ENCODE assay signal across 1 cellular context in the genomic region with DNA sequence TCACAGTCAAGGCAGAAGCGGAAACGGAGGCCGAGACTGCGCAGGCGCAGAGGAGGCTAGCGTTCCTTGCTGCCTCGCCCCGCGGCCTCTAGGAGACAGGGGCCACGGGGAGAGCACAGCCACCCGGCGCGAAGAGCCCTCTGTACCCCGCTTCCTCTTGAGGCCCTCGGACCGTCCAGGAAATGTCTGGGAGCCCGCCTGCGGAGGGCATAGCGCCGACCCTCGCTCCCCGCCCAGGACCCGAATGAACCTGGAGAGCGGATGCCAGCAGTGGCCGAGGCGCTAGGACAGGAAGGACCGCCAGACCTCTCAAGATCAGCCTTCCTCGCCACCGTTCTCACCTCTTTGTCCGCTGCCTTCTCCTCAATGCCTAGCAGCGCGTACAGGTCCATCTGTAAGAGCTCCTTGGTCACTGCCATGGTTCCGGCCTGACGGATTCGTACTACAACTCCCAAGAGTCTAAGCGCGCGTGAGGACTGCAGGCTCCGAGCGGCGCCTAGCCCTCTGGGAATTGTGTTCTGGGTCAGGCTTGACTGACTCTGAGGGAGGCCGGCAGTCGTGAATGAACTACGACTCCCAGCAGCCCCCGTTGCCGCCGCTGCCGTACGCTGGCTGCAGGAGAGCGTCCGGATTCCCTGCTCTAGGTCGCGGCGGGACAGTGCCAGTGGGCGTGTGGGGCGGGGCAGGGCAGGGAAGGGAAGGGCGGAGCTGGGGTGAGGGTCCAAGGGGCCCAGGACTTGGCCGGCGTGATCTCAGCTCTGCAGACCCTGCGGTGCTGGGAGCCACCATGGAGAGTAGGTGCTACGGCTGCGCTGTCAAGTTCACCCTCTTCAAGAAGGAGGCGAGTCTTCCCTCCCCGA.
TF ChIP-seq lines count a peak whose summit lies in the region.

A gene with protein sequence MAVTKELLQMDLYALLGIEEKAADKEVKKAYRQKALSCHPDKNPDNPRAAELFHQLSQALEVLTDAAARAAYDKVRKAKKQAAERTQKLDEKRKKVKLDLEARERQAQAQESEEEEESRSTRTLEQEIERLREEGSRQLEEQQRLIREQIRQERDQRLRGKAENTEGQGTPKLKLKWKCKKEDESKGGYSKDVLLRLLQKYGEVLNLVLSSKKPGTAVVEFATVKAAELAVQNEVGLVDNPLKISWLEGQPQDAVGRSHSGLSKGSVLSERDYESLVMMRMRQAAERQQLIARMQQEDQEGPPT (minus strand): TSS at position 446 of the 860 bp plus-strand sequence. CDS start 27 bp downstream, at position 419.
A gene with protein sequence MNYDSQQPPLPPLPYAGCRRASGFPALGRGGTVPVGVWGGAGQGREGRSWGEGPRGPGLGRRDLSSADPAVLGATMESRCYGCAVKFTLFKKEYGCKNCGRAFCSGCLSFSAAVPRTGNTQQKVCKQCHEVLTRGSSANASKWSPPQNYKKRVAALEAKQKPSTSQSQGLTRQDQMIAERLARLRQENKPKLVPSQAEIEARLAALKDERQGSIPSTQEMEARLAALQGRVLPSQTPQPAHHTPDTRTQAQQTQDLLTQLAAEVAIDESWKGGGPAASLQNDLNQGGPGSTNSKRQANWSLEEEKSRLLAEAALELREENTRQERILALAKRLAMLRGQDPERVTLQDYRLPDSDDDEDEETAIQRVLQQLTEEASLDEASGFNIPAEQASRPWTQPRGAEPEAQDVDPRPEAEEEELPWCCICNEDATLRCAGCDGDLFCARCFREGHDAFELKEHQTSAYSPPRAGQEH (plus strand): TSS at position 62 of the 860 bp plus-strand sequence. CDS start 501 bp downstream, at position 563.

TF ChIP-seq in K562, 482 proteins besides CTCF, POLR2A, EP300 and RAD21 (continued from another document):
- TF ChIP-seq, protein P1, sequence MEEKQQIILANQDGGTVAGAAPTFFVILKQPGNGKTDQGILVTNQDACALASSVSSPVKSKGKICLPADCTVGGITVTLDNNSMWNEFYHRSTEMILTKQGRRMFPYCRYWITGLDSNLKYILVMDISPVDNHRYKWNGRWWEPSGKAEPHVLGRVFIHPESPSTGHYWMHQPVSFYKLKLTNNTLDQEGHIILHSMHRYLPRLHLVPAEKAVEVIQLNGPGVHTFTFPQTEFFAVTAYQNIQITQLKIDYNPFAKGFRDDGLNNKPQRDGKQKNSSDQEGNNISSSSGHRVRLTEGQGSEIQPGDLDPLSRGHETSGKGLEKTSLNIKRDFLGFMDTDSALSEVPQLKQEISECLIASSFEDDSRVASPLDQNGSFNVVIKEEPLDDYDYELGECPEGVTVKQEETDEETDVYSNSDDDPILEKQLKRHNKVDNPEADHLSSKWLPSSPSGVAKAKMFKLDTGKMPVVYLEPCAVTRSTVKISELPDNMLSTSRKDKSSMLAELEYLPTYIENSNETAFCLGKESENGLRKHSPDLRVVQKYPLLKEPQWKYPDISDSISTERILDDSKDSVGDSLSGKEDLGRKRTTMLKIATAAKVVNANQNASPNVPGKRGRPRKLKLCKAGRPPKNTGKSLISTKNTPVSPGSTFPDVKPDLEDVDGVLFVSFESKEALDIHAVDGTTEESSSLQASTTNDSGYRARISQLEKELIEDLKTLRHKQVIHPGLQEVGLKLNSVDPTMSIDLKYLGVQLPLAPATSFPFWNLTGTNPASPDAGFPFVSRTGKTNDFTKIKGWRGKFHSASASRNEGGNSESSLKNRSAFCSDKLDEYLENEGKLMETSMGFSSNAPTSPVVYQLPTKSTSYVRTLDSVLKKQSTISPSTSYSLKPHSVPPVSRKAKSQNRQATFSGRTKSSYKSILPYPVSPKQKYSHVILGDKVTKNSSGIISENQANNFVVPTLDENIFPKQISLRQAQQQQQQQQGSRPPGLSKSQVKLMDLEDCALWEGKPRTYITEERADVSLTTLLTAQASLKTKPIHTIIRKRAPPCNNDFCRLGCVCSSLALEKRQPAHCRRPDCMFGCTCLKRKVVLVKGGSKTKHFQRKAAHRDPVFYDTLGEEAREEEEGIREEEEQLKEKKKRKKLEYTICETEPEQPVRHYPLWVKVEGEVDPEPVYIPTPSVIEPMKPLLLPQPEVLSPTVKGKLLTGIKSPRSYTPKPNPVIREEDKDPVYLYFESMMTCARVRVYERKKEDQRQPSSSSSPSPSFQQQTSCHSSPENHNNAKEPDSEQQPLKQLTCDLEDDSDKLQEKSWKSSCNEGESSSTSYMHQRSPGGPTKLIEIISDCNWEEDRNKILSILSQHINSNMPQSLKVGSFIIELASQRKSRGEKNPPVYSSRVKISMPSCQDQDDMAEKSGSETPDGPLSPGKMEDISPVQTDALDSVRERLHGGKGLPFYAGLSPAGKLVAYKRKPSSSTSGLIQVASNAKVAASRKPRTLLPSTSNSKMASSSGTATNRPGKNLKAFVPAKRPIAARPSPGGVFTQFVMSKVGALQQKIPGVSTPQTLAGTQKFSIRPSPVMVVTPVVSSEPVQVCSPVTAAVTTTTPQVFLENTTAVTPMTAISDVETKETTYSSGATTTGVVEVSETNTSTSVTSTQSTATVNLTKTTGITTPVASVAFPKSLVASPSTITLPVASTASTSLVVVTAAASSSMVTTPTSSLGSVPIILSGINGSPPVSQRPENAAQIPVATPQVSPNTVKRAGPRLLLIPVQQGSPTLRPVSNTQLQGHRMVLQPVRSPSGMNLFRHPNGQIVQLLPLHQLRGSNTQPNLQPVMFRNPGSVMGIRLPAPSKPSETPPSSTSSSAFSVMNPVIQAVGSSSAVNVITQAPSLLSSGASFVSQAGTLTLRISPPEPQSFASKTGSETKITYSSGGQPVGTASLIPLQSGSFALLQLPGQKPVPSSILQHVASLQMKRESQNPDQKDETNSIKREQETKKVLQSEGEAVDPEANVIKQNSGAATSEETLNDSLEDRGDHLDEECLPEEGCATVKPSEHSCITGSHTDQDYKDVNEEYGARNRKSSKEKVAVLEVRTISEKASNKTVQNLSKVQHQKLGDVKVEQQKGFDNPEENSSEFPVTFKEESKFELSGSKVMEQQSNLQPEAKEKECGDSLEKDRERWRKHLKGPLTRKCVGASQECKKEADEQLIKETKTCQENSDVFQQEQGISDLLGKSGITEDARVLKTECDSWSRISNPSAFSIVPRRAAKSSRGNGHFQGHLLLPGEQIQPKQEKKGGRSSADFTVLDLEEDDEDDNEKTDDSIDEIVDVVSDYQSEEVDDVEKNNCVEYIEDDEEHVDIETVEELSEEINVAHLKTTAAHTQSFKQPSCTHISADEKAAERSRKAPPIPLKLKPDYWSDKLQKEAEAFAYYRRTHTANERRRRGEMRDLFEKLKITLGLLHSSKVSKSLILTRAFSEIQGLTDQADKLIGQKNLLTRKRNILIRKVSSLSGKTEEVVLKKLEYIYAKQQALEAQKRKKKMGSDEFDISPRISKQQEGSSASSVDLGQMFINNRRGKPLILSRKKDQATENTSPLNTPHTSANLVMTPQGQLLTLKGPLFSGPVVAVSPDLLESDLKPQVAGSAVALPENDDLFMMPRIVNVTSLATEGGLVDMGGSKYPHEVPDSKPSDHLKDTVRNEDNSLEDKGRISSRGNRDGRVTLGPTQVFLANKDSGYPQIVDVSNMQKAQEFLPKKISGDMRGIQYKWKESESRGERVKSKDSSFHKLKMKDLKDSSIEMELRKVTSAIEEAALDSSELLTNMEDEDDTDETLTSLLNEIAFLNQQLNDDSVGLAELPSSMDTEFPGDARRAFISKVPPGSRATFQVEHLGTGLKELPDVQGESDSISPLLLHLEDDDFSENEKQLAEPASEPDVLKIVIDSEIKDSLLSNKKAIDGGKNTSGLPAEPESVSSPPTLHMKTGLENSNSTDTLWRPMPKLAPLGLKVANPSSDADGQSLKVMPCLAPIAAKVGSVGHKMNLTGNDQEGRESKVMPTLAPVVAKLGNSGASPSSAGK (IDR thresholded peaks at IDR 0.05), result peak; percentile 74
- TF ChIP-seq SAP30 (IDR thresholded peaks at IDR 0.05; ENCODE audit: borderline replicate concordance, insufficient read depth, low read depth, low read length, poor library complexity, severe bottlenecking), result peak; percentile 62
- TF ChIP-seq, protein P2, sequence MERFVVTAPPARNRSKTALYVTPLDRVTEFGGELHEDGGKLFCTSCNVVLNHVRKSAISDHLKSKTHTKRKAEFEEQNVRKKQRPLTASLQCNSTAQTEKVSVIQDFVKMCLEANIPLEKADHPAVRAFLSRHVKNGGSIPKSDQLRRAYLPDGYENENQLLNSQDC (CRISPR knock-in tag; IDR thresholded peaks at IDR 0.05), result 0 out of 2 replicates have a peak, but pooled peaks have one; percentile 56
- no peak for TF ChIP-seq CHD4 (IDR thresholded peaks at IDR 0.05; ENCODE audit: insufficient read depth, insufficient replicate concordance, low read depth, low read length, poor library complexity, severe bottlenecking)
- TF ChIP-seq FOSL1 (tag; conservative IDR thresholded peaks at IDR 0.05), result peak; percentile 47; the same call in 1 of the 2 replicates
- peak; percentile 68 for TF ChIP-seq ETV1 (tag; conservative IDR thresholded peaks at IDR 0.05; ENCODE audit: low read depth)
- TF ChIP-seq GABPB1 (CRISPR knock-in tag; IDR thresholded peaks at IDR 0.05), result peak; percentile 84
- TF ChIP-seq, protein P3, sequence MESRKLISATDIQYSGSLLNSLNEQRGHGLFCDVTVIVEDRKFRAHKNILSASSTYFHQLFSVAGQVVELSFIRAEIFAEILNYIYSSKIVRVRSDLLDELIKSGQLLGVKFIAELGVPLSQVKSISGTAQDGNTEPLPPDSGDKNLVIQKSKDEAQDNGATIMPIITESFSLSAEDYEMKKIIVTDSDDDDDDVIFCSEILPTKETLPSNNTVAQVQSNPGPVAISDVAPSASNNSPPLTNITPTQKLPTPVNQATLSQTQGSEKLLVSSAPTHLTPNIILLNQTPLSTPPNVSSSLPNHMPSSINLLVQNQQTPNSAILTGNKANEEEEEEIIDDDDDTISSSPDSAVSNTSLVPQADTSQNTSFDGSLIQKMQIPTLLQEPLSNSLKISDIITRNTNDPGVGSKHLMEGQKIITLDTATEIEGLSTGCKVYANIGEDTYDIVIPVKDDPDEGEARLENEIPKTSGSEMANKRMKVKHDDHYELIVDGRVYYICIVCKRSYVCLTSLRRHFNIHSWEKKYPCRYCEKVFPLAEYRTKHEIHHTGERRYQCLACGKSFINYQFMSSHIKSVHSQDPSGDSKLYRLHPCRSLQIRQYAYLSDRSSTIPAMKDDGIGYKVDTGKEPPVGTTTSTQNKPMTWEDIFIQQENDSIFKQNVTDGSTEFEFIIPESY (CRISPR knock-in tag; IDR thresholded peaks at IDR 0.05), result 0 out of 2 replicates have a peak, but pooled peaks have one; percentile 29
- TF ChIP-seq ZNF695 (CRISPR knock-in tag; IDR thresholded peaks at IDR 0.05), result 0 out of 2 replicates have a peak, but pooled peaks have one; percentile 29
- TF ChIP-seq TAF7 (tag; IDR thresholded peaks at IDR 0.05), result peak; percentile 29
- peak; percentile 97 for TF ChIP-seq ZFX (CRISPR knock-in tag; IDR thresholded peaks at IDR 0.05)
- TF ChIP-seq, protein P4, sequence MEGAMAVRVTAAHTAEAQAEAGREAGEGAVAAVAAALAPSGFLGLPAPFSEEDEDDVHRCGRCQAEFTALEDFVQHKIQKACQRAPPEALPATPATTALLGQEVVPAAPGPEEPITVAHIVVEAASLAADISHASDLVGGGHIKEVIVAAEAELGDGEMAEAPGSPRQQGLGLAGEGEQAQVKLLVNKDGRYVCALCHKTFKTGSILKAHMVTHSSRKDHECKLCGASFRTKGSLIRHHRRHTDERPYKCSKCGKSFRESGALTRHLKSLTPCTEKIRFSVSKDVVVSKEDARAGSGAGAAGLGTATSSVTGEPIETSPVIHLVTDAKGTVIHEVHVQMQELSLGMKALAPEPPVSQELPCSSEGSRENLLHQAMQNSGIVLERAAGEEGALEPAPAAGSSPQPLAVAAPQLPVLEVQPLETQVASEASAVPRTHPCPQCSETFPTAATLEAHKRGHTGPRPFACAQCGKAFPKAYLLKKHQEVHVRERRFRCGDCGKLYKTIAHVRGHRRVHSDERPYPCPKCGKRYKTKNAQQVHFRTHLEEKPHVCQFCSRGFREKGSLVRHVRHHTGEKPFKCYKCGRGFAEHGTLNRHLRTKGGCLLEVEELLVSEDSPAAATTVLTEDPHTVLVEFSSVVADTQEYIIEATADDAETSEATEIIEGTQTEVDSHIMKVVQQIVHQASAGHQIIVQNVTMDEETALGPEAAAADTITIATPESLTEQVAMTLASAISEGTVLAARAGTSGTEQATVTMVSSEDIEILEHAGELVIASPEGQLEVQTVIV (CRISPR knock-in tag; IDR thresholded peaks at IDR 0.05; ENCODE audit: borderline replicate concordance), result peak; percentile 83; the same call in 1 of the 2 replicates
- TF ChIP-seq ESRRA (IDR thresholded peaks at IDR 0.05; ENCODE audit: borderline replicate concordance, low read depth), result 0 out of 2 replicates have a peak, but pooled peaks have one; percentile 29
- TF ChIP-seq ZNF445 (CRISPR knock-in tag; IDR thresholded peaks at IDR 0.05; ENCODE audit: low read depth), result no peak
